ENCODE assay signal across 1 cellular context in genomic region chr15:83106994-83107840, GRCh38.
TF ChIP-seq lines count a peak whose summit lies in the region.

Gene TM6SF1, plus strand, starts transcription at chr15:83107645. Its CDS starts 36 bp downstream, at chr15:83107681.

TF ChIP-seq in K562, 482 proteins besides CTCF, POLR2A, EP300 and RAD21 (continued from another document):
- no peak for TF ChIP-seq AFF1 (IDR thresholded peaks at IDR 0.05; ENCODE audit: low read depth in 1 of 2, partially characterized antibody in 2 of 2)
- no peak for TF ChIP-seq RBM14 (IDR thresholded peaks at IDR 0.05; ENCODE audit: borderline replicate concordance, insufficient read depth, low read depth, low read length)
- TF ChIP-seq RBM22 (IDR thresholded peaks at IDR 0.05; ENCODE audit: low read depth, low read length, poor library complexity, severe bottlenecking) = no peak
- no peak for TF ChIP-seq IRF1 (CRISPR knock-in tag; IDR thresholded peaks at IDR 0.05; ENCODE audit: borderline replicate concordance)
- peak; percentile 82; the same call in 1 of the 2 replicates for TF ChIP-seq ZBTB7A (IDR thresholded peaks at IDR 0.05; ENCODE audit: borderline replicate concordance, control insufficient read depth, low read depth, low read length)
- TF ChIP-seq MTA1 (IDR thresholded peaks at IDR 0.05; ENCODE audit: borderline replicate concordance) = no peak
- TF ChIP-seq POLR2G (IDR thresholded peaks at IDR 0.05; ENCODE audit: low read depth, low read length) = peak; percentile 80
- no peak for TF ChIP-seq SMC3 (conservative IDR thresholded peaks at IDR 0.05; ENCODE audit: insufficient read depth, low read depth, low read length)
- no peak for TF ChIP-seq HDGF (IDR thresholded peaks at IDR 0.05)
- no peak for TF ChIP-seq ZNF444 (CRISPR knock-in tag; IDR thresholded peaks at IDR 0.05)
- TF ChIP-seq SMAD1 (IDR thresholded peaks at IDR 0.05; ENCODE audit: low read depth, low read length, partially characterized antibody) = no peak
- 0 out of 4 replicates have a peak, but pooled peaks of 1 of the 2 experiments have one; percentile 20 for TF ChIP-seq ZNF639 (CRISPR knock-in tag; conservative IDR thresholded peaks at IDR 0.05 in 1 of 2, IDR thresholded peaks at IDR 0.05 in 1 of 2)
- TF ChIP-seq GABPB1 (CRISPR knock-in tag; IDR thresholded peaks at IDR 0.05) = peak; percentile 81; the same call in 1 of the 2 replicates
- no peak for TF ChIP-seq NFATC3 (IDR thresholded peaks at IDR 0.05)
- TF ChIP-seq PREB (CRISPR knock-in tag; IDR thresholded peaks at IDR 0.05) = no peak
- TF ChIP-seq GATAD2A (IDR thresholded peaks at IDR 0.05) = no peak
- TF ChIP-seq FIP1L1 (IDR thresholded peaks at IDR 0.05; ENCODE audit: low read depth, low read length, poor library complexity, severe bottlenecking) = no peak
- TF ChIP-seq KLF1 (tag; IDR thresholded peaks at IDR 0.05) = no peak
- 0 out of 2 replicates have a peak, but pooled peaks have one; percentile 5 for TF ChIP-seq ZNF12 (CRISPR knock-in tag; IDR thresholded peaks at IDR 0.05)
- TF ChIP-seq KAT8 (IDR thresholded peaks at IDR 0.05; ENCODE audit: low read depth) = no peak
- TF ChIP-seq MYC (IDR thresholded peaks at IDR 0.05; ENCODE audit: low read depth, low read length) = 0 out of 2 replicates have a peak, but pooled peaks have one; percentile 24
- TF ChIP-seq MYC (CRISPR knock-in tag; IDR thresholded peaks at IDR 0.05; ENCODE audit: borderline replicate concordance, low read depth) = no peak
- TF ChIP-seq THRAP3 (IDR thresholded peaks at IDR 0.05; ENCODE audit: borderline replicate concordance) = no peak
- no peak for TF ChIP-seq RBM15 (IDR thresholded peaks at IDR 0.05; ENCODE audit: insufficient read depth, low read length)
- 0 out of 2 replicates have a peak, but pooled peaks have one; percentile 6 for TF ChIP-seq GMEB1 (CRISPR knock-in tag; IDR thresholded peaks at IDR 0.05)
- no peak for TF ChIP-seq TAL1 (IDR thresholded peaks at IDR 0.05)
- TF ChIP-seq UBTF (IDR thresholded peaks at IDR 0.05; ENCODE audit: borderline replicate concordance in 1 of 2, low read depth in 2 of 2, low read length in 2 of 2) = no peak
- TF ChIP-seq MAZ (CRISPR knock-in tag; conservative IDR thresholded peaks at IDR 0.05 in 1 of 2, IDR thresholded peaks at IDR 0.05 in 1 of 2) = peak in 1 of 2 experiments; percentile 71; a peak in 3 of 4 replicates
- no peak for TF ChIP-seq NEUROD1 (IDR thresholded peaks at IDR 0.05; ENCODE audit: borderline replicate concordance, low read depth, low read length, partially characterized antibody)
- TF ChIP-seq CEBPB (tag; IDR thresholded peaks at IDR 0.05) = no peak
- peak in 2 of 3 experiments; percentile 75 to 93; a peak in 4 of 6 replicates for TF ChIP-seq ZBTB11 (CRISPR knock-in tag; IDR thresholded peaks at IDR 0.05)
- no peak for TF ChIP-seq ATF6 (CRISPR knock-in tag; IDR thresholded peaks at IDR 0.05)
- no peak for TF ChIP-seq STAG1 (CRISPR knock-in tag; IDR thresholded peaks at IDR 0.05; ENCODE audit: borderline replicate concordance)
- no peak for TF ChIP-seq HOXB6 (CRISPR knock-in tag; IDR thresholded peaks at IDR 0.05; ENCODE audit: borderline replicate concordance)
- TF ChIP-seq ZKSCAN3 (CRISPR knock-in tag; IDR thresholded peaks at IDR 0.05) = no peak
- no peak for TF ChIP-seq SRSF3 (IDR thresholded peaks at IDR 0.05; ENCODE audit: insufficient read depth, low read length)
TF ChIP-seq in K562: peak in this region for 43.
